ENCODE assay signal across 1 cellular context in the genomic region with DNA sequence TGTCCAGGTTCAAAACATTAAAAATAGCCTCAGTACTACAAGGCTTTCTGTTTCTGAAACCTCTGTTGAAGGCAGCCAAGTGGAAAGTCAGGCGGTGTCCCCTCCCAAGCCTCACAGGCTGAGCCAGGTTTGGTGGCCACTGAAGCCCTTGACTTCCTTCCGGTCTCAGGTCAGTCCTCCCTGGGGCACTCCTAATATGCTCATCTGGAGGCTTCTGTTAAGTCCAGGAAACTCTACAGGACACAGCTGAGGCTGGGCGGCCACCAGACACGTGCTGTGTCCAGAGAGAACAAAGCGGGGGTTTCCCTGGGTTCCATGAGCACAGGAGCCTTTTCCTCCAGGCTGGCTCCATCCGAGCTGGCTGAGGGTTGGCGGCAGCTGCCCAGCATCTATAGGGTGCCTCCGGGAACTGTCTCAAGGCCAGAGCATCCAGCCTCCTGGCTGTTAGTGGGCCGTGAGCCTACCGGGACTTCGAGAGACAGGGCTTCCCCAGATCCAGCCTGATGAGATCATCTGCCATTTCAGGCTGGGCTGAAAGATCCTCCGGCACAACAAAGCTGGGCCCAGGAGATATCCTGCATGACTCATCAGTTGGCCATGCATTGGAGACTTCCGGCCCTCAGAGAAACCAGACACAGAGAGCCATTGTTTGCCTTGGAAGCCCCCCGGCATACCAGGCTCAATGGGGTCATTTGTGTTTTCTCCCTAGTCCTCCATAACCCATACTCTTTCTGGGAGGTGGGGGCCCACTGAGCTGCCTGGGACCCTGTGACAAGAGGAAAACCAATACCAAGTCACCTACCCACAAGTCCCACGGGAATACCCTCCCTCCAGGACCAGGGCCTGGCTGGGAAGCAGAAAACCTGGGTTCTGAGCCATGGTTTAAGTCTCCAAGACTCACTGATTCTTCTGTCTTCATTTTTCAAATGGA.
A peak's percentile ranks its signal among the peaks of the same experiment; 100 is the strongest.
TF ChIP-seq lines count a peak whose summit lies in the region.

No MANE protein-coding gene starts in this region.

TF ChIP-seq in HepG2, 621 proteins besides CTCF, POLR2A, EP300 and RAD21 (continued from another document and continues in another):
- peak; percentile 94 for TF ChIP-seq REPIN1 (CRISPR knock-in tag; IDR thresholded peaks at IDR 0.05; ENCODE audit: borderline replicate concordance, low read depth)
- peak; percentile 96 for TF ChIP-seq FOXJ3 (CRISPR knock-in tag; IDR thresholded peaks at IDR 0.05; ENCODE audit: borderline replicate concordance)
- no peak for TF ChIP-seq IKZF4 (CRISPR knock-in tag; IDR thresholded peaks at IDR 0.05; ENCODE audit: borderline replicate concordance, low read depth, not compliant biosample characterization)
- peak; percentile 90 for TF ChIP-seq ZSCAN29 (CRISPR knock-in tag; conservative IDR thresholded peaks at IDR 0.05)
- no peak for TF ChIP-seq ZNF572 (CRISPR knock-in tag; IDR thresholded peaks at IDR 0.05)
- TF ChIP-seq FOXA3 (CRISPR knock-in tag; IDR thresholded peaks at IDR 0.05): peak; percentile 93
- TF ChIP-seq SYNCRIP (IDR thresholded peaks at IDR 0.05; ENCODE audit: insufficient read depth, low read depth, low read length): no peak
- peak; percentile 98 for TF ChIP-seq ZNF652 (CRISPR knock-in tag; IDR thresholded peaks at IDR 0.05; ENCODE audit: borderline replicate concordance, low read depth)
- TF ChIP-seq PAXIP1 (CRISPR knock-in tag; conservative IDR thresholded peaks at IDR 0.05): peak; percentile 97
- TF ChIP-seq NFE2L2 (IDR thresholded peaks at IDR 0.05; ENCODE audit: low read length): peak; percentile 91
- TF ChIP-seq ZFX (CRISPR knock-in tag; IDR thresholded peaks at IDR 0.05; ENCODE audit: low read depth): peak; percentile 92
- TF ChIP-seq IRF2 (CRISPR knock-in tag; IDR thresholded peaks at IDR 0.05): peak; percentile 96
- TF ChIP-seq HBP1 (CRISPR knock-in tag; IDR thresholded peaks at IDR 0.05; ENCODE audit: low read depth): no peak; the same call in 1 of the 2 replicates
- peak; percentile 51; the same call in 1 of the 2 replicates for TF ChIP-seq NKX3-1 (CRISPR knock-in tag; IDR thresholded peaks at IDR 0.05)
- peak; percentile 54; the same call in 1 of the 2 replicates for TF ChIP-seq TFDP1 (CRISPR knock-in tag; IDR thresholded peaks at IDR 0.05; ENCODE audit: borderline replicate concordance)
- peak; percentile 95 for TF ChIP-seq HOXA3 (CRISPR knock-in tag; IDR thresholded peaks at IDR 0.05)
- TF ChIP-seq ZNF20 (CRISPR knock-in tag; IDR thresholded peaks at IDR 0.05): no peak
- TF ChIP-seq, protein P1, sequence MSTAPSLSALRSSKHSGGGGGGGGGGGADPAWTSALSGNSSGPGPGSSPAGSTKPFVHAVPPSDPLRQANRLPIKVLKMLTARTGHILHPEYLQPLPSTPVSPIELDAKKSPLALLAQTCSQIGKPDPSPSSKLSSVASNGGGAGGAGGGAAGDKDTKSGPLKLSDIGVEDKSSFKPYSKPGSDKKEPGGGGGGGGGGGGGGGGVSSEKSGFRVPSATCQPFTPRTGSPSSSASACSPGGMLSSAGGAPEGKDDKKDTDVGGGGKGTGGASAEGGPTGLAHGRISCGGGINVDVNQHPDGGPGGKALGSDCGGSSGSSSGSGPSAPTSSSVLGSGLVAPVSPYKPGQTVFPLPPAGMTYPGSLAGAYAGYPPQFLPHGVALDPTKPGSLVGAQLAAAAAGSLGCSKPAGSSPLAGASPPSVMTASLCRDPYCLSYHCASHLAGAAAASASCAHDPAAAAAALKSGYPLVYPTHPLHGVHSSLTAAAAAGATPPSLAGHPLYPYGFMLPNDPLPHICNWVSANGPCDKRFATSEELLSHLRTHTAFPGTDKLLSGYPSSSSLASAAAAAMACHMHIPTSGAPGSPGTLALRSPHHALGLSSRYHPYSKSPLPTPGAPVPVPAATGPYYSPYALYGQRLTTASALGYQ (CRISPR knock-in tag; IDR thresholded peaks at IDR 0.05): peak; percentile 95
- no peak; the same call in 1 of the 2 replicates for TF ChIP-seq SRF (IDR thresholded peaks at IDR 0.05; ENCODE audit: low read depth, low read length)
- TF ChIP-seq PHF21A (CRISPR knock-in tag; IDR thresholded peaks at IDR 0.05): peak; percentile 99
- TF ChIP-seq, protein P2, sequence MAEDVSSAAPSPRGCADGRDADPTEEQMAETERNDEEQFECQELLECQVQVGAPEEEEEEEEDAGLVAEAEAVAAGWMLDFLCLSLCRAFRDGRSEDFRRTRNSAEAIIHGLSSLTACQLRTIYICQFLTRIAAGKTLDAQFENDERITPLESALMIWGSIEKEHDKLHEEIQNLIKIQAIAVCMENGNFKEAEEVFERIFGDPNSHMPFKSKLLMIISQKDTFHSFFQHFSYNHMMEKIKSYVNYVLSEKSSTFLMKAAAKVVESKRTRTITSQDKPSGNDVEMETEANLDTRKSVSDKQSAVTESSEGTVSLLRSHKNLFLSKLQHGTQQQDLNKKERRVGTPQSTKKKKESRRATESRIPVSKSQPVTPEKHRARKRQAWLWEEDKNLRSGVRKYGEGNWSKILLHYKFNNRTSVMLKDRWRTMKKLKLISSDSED (CRISPR knock-in tag; IDR thresholded peaks at IDR 0.05): no peak
- no peak for TF ChIP-seq ZNF282 (IDR thresholded peaks at IDR 0.05; ENCODE audit: partially characterized antibody)
- no peak; the same call in 1 of the 2 replicates for TF ChIP-seq MEIS1 (CRISPR knock-in tag; IDR thresholded peaks at IDR 0.05; ENCODE audit: borderline replicate concordance)
- no peak for TF ChIP-seq KLF13 (CRISPR knock-in tag; IDR thresholded peaks at IDR 0.05)
- TF ChIP-seq SRSF9 (IDR thresholded peaks at IDR 0.05; ENCODE audit: borderline replicate concordance, insufficient read depth, low read depth, low read length, poor library complexity, severe bottlenecking): no peak
- TF ChIP-seq, protein P3, sequence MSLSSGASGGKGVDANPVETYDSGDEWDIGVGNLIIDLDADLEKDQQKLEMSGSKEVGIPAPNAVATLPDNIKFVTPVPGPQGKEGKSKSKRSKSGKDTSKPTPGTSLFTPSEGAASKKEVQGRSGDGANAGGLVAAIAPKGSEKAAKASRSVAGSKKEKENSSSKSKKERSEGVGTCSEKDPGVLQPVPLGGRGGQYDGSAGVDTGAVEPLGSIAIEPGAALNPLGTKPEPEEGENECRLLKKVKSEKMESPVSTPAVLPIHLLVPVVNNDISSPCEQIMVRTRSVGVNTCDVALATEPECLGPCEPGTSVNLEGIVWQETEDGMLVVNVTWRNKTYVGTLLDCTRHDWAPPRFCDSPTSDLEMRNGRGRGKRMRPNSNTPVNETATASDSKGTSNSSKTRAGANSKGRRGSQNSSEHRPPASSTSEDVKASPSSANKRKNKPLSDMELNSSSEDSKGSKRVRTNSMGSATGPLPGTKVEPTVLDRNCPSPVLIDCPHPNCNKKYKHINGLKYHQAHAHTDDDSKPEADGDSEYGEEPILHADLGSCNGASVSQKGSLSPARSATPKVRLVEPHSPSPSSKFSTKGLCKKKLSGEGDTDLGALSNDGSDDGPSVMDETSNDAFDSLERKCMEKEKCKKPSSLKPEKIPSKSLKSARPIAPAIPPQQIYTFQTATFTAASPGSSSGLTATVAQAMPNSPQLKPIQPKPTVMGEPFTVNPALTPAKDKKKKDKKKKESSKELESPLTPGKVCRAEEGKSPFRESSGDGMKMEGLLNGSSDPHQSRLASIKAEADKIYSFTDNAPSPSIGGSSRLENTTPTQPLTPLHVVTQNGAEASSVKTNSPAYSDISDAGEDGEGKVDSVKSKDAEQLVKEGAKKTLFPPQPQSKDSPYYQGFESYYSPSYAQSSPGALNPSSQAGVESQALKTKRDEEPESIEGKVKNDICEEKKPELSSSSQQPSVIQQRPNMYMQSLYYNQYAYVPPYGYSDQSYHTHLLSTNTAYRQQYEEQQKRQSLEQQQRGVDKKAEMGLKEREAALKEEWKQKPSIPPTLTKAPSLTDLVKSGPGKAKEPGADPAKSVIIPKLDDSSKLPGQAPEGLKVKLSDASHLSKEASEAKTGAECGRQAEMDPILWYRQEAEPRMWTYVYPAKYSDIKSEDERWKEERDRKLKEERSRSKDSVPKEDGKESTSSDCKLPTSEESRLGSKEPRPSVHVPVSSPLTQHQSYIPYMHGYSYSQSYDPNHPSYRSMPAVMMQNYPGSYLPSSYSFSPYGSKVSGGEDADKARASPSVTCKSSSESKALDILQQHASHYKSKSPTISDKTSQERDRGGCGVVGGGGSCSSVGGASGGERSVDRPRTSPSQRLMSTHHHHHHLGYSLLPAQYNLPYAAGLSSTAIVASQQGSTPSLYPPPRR (CRISPR knock-in tag; IDR thresholded peaks at IDR 0.05; ENCODE audit: borderline replicate concordance): peak; percentile 97
- TF ChIP-seq RBFOX2 (IDR thresholded peaks at IDR 0.05; ENCODE audit: low read depth, low read length): peak; percentile 69
- TF ChIP-seq ZNF556 (CRISPR knock-in tag; IDR thresholded peaks at IDR 0.05; ENCODE audit: borderline replicate concordance): peak; percentile 90; the same call in 1 of the 2 replicates
- peak; percentile 85 for TF ChIP-seq ZFY (CRISPR knock-in tag; IDR thresholded peaks at IDR 0.05)
- peak; percentile 73; the same call in 1 of the 2 replicates for TF ChIP-seq ZNF296 (CRISPR knock-in tag; conservative IDR thresholded peaks at IDR 0.05)
- 0 out of 2 replicates have a peak, but pooled peaks have one; percentile 45 for TF ChIP-seq SNAPC5 (CRISPR knock-in tag; IDR thresholded peaks at IDR 0.05; ENCODE audit: borderline replicate concordance)
- no peak for TF ChIP-seq RARG (CRISPR knock-in tag; IDR thresholded peaks at IDR 0.05; ENCODE audit: low read depth)
- peak in 1 of 2 experiments; percentile 99; a peak in 2 of 4 replicates for TF ChIP-seq KLF16 (CRISPR knock-in tag; IDR thresholded peaks at IDR 0.05)
- TF ChIP-seq, protein P4, sequence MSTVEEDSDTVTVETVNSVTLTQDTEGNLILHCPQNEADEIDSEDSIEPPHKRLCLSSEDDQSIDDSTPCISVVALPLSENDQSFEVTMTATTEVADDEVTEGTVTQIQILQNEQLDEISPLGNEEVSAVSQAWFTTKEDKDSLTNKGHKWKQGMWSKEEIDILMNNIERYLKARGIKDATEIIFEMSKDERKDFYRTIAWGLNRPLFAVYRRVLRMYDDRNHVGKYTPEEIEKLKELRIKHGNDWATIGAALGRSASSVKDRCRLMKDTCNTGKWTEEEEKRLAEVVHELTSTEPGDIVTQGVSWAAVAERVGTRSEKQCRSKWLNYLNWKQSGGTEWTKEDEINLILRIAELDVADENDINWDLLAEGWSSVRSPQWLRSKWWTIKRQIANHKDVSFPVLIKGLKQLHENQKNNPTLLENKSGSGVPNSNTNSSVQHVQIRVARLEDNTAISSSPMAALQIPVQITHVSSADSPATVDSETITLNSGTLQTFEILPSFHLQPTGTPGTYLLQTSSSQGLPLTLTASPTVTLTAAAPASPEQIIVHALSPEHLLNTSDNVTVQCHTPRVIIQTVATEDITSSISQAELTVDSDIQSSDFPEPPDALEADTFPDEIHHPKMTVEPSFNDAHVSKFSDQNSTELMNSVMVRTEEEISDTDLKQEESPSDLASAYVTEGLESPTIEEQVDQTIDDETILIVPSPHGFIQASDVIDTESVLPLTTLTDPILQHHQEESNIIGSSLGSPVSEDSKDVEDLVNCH (CRISPR knock-in tag; IDR thresholded peaks at IDR 0.05): no peak
- no peak; the same call in 1 of the 2 replicates for TF ChIP-seq ZNF782 (CRISPR knock-in tag; IDR thresholded peaks at IDR 0.05; ENCODE audit: borderline replicate concordance)
